In the genomic region with DNA sequence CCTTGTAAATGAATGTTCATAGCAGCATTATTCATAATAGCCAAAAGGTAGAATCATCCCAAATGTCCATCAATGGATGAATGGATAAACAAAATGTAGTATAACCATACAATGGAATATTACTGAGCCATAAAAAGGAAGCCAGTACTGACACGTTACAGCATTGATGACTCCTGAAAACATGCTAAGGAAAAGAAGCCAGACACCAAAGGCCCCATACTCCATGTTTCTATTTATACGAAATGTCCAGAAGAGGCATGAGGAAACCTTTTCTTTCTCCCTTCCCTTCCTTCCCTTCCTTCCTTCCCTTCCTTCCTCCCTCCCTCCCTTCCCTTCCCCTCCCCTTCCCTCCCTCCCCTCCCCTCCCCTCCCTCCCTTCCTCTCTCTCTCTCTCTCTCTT, we compare ENCODE assay signal across 7 cellular contexts.
"Had no signal": no experiment of that assay in that cellular context is flagged by ENCODE, and none has a peak within 500 bp of the region (broad histone marks: within the 10 kb centered on the region; RNA-seq: fewer than 3 reads in every experiment).

No MANE protein-coding gene starts in this region.

- FAIRE-seq: GM12878, GM12891, GM12892, GM18507, GM19239 had no signal

- H3K4me3 ChIP-seq: GM12878 had no signal

- DNase-seq: GDM1, GF-D8 had no signal

- ATAC-seq: GM12878 had no signal
